ENCODE assay signal across 11 cellular contexts in genomic region chr20:62137092-62137384, GRCh38. TPM values are rescaled to one million over a fixed set of nuclear protein-coding genes. Genes with fewer than 3 reads are reported as not detected.
DNase-seq lines count a peak whose midpoint lies in the region; FAIRE-seq and TF ChIP-seq lines count a peak whose summit lies in the region.
"Had no signal": no experiment of that assay in that cellular context is flagged by ENCODE, and none has a peak within 500 bp of the region (broad histone marks: within the 10 kb centered on the region; RNA-seq: fewer than 3 reads in every experiment).

No MANE protein-coding gene starts in this region.

- POLR2A ChIA-PET in activated CD4-positive, alpha-beta memory T cell treated with anti-CD3 and anti-CD28 coated beads, Interleukin-2, amount 10 ng/mL, durations not matched to agents 7 days and 5 days (lab: Charles Lee): interaction anchor here (4.6 kb wide), 1 partner anchor 71 kb away, joined by 22 read pairs; the partner anchor contains the start of gene TAF4
- POLR2A ChIA-PET in activated CD4-positive, alpha-beta memory T cell treated with anti-CD3 and anti-CD28 coated beads for 36 hours (lab: Charles Lee): no interaction called here

- peak overlapping the region; percentile 40 for H3K27ac Mint-ChIP-seq in activated CD4-positive, alpha-beta memory T cell treated with anti-CD3 and anti-CD28 coated beads, Interleukin-2, amount 10 ng/mL, durations not matched to agents 7 days and 5 days
- H3K27ac Mint-ChIP-seq in activated CD4-positive, alpha-beta memory T cell treated with anti-CD3 and anti-CD28 coated beads for 36 hours: no peak overlapping the region
- peak overlapping the region in 2 of 3 experiments; percentile 21 to 84; a peak in 1 of 7 replicates for H3K27ac Mint-ChIP-seq in H9
- H3K27ac Mint-ChIP-seq in activated naive CD8-positive, alpha-beta T cell treated with anti-CD3 and anti-CD28 coated beads for 36 hours: peak overlapping the region; percentile 69

- no peaks in the 10 kb centered on the region for H3K9me3 Mint-ChIP-seq in activated CD4-positive, alpha-beta memory T cell treated with anti-CD3 and anti-CD28 coated beads, Interleukin-2, amount 10 ng/mL, durations not matched to agents 7 days and 5 days
- H3K9me3 Mint-ChIP-seq in activated CD4-positive, alpha-beta memory T cell treated with anti-CD3 and anti-CD28 coated beads for 36 hours: no peaks in the 10 kb centered on the region
- no peaks in the 10 kb centered on the region for H3K9me3 Mint-ChIP-seq in H9
- H3K9me3 Mint-ChIP-seq in activated naive CD8-positive, alpha-beta T cell treated with anti-CD3 and anti-CD28 coated beads for 36 hours: no peaks in the 10 kb centered on the region

- H3K4me3 Mint-ChIP-seq in activated CD4-positive, alpha-beta memory T cell treated with anti-CD3 and anti-CD28 coated beads, Interleukin-2, amount 10 ng/mL, durations not matched to agents 7 days and 5 days: no peak overlapping the region
- no peak overlapping the region for H3K4me3 Mint-ChIP-seq in activated CD4-positive, alpha-beta memory T cell treated with anti-CD3 and anti-CD28 coated beads for 36 hours
- H3K4me3 Mint-ChIP-seq in H9: no peak overlapping the region; a peak in 1 of 5 replicates
- H3K4me3 Mint-ChIP-seq in activated naive CD8-positive, alpha-beta T cell treated with anti-CD3 and anti-CD28 coated beads for 36 hours: no peak overlapping the region

- H3K36me3 ChIP-seq in neuronal stem cell (replicated peaks in 1 of 2; ENCODE audit: control insufficient read depth in 2 of 2, insufficient read depth in 2 of 2, low read length in 2 of 2) (peaks cover 71 to 98% of the 10 kb centered on the region in 2 donors), breast epithelium (peaks cover 13% of the 10 kb centered on the region)

- WGBS in H9 (ENCODE audit: extremely low coverage, insufficient read length, low lambda C conversion rate): no CpG with 5 or more reads among the region's 6 CpGs
- WGBS in neuronal stem cell (ENCODE audit: extremely low coverage in 2 of 2, insufficient read length in 2 of 2, insufficient replicate concordance in 1 of 2), 2 donors: no CpG with 5 or more reads among the region's 6 CpGs

- H2BK15ac ChIP-seq in H9 (ENCODE audit: low read depth, low read length) (no peak overlapping the region), neuronal stem cell (ENCODE audit: low read length) (no peak overlapping the region)

- H2BK120ac ChIP-seq in H9 (ENCODE audit: low read depth, low read length, poor library complexity, severe bottlenecking): no peak overlapping the region
- no peak overlapping the region for H2BK120ac ChIP-seq in neuronal stem cell (ENCODE audit: low read depth, low read length)

- peaks cover 15% of the 10 kb centered on the region; the same call in 1 of the 2 replicates for H3K79me2 ChIP-seq in H9 (ENCODE audit: insufficient read depth, low read length)

- peaks cover 87% of the 10 kb centered on the region for H3K36me3 Mint-ChIP-seq in activated CD4-positive, alpha-beta memory T cell treated with anti-CD3 and anti-CD28 coated beads, Interleukin-2, amount 10 ng/mL, durations not matched to agents 7 days and 5 days (ENCODE audit: low read depth)
- peaks cover 56% of the 10 kb centered on the region for H3K36me3 Mint-ChIP-seq in activated CD4-positive, alpha-beta memory T cell treated with anti-CD3 and anti-CD28 coated beads for 36 hours
- H3K36me3 Mint-ChIP-seq in H9 (ENCODE audit: insufficient read depth in 1 of 3, low read depth in 3 of 3): peaks cover 47 to 99% (median 83%) of the 10 kb centered on the region in 3 experiments; a peak in 6 of 7 replicates
- peaks cover 44% of the 10 kb centered on the region for H3K36me3 Mint-ChIP-seq in activated naive CD8-positive, alpha-beta T cell treated with anti-CD3 and anti-CD28 coated beads for 36 hours

- no peaks in the 10 kb centered on the region for H3K4me1 ChIP-seq in H9 (ENCODE audit: insufficient read depth, low read length)
- peaks cover 5% of the 10 kb centered on the region in 2 donors for H3K4me1 ChIP-seq in neuronal stem cell (ENCODE audit: control insufficient read depth in 2 of 2, insufficient read depth in 1 of 2, low read depth in 1 of 2, low read length in 2 of 2)
- peaks cover 0 to 11% of the 10 kb centered on the region in 2 donors for H3K4me1 ChIP-seq in breast epithelium

- no peaks in the 10 kb centered on the region for H3K9me3 ChIP-seq in H9 (ENCODE audit: control insufficient read depth, low read depth, low read length)
- H3K9me3 ChIP-seq in neuronal stem cell (replicated peaks in 1 of 2; ENCODE audit: control insufficient read depth in 2 of 2, insufficient read depth in 1 of 2, low read depth in 1 of 2, low read length in 2 of 2): no peaks in the 10 kb centered on the region
- no peaks in the 10 kb centered on the region for H3K9me3 ChIP-seq in breast epithelium
- H3K9me3 ChIP-seq: body of pancreas, right atrium auricular region, tibial artery had no signal

- no peak overlapping the region for H3K4me2 ChIP-seq in H9 (ENCODE audit: insufficient read depth, insufficient read length, low read length)
- H3K4me2 ChIP-seq in neuronal stem cell (ENCODE audit: insufficient read depth, low read length, poor library complexity, severe bottlenecking): no peak overlapping the region

- H3K9ac ChIP-seq in H9 (ENCODE audit: extremely low read depth, insufficient read length, low read length) (no peak overlapping the region), neuronal stem cell (ENCODE audit: low read depth, low read length, poor library complexity) (no peak overlapping the region)

- no peak overlapping the region for H2BK20ac ChIP-seq in H9 (ENCODE audit: low read depth, low read length, poor library complexity, severe bottlenecking)

- H2BK12ac ChIP-seq in H9 (ENCODE audit: insufficient read length, low read depth, low read length): no peak overlapping the region
- H2BK12ac ChIP-seq in neuronal stem cell (ENCODE audit: low read length): no peak overlapping the region

- TF ChIP-seq CTCF in H9 (conservative IDR thresholded peaks at IDR 0.05) (peak; percentile 19; the same call in 1 of the 3 replicates), breast epithelium (IDR thresholded peaks at IDR 0.05) (no peak)

- H4K20me1 ChIP-seq in H9 (ENCODE audit: control insufficient read depth, insufficient read depth, insufficient read length): no peaks in the 10 kb centered on the region

- no peak overlapping the region for H3T11ph ChIP-seq in H9 (ENCODE audit: low read length)

- H3K27ac ChIP-seq in H9 (ENCODE audit: insufficient read length, low read depth, low read length): no peak overlapping the region
- H3K27ac ChIP-seq in neuronal stem cell (replicated peaks; ENCODE audit: low read length): no peak overlapping the region
- H3K27ac ChIP-seq in breast epithelium: peak overlapping the region in 1 of 2 donors; percentile 1
- H3K27ac ChIP-seq: right atrium auricular region, tibial artery had no signal

- H3K79me1 ChIP-seq in H9 (ENCODE audit: insufficient read depth, low read depth, low read length, poor library complexity, severe bottlenecking) (no peaks in the 10 kb centered on the region), neuronal stem cell (ENCODE audit: low read depth, low read length) (peaks cover 9% of the 10 kb centered on the region)

- no peak overlapping the region for H2AFZ ChIP-seq in H9 (ENCODE audit: low read length)
- H2AFZ ChIP-seq in neuronal stem cell (ENCODE audit: low read length): no peak overlapping the region

- no peaks in the 10 kb centered on the region for H3K27me3 Mint-ChIP-seq in activated CD4-positive, alpha-beta memory T cell treated with anti-CD3 and anti-CD28 coated beads, Interleukin-2, amount 10 ng/mL, durations not matched to agents 7 days and 5 days
- no peaks in the 10 kb centered on the region for H3K27me3 Mint-ChIP-seq in activated CD4-positive, alpha-beta memory T cell treated with anti-CD3 and anti-CD28 coated beads for 36 hours
- H3K27me3 Mint-ChIP-seq in H9 (ENCODE audit: low read depth): no peaks in the 10 kb centered on the region; the same call in 1 of the 2 replicates
- H3K27me3 Mint-ChIP-seq in activated naive CD8-positive, alpha-beta T cell treated with anti-CD3 and anti-CD28 coated beads for 36 hours: no peaks in the 10 kb centered on the region

- H3K4ac ChIP-seq in H9 (ENCODE audit: low read depth, low read length) (no peak overlapping the region), neuronal stem cell (ENCODE audit: low read length) (no peak overlapping the region)

- H3K4me3 ChIP-seq in neuronal stem cell (ENCODE audit: low read length in 2 of 2): no peak overlapping the region
- no peak overlapping the region for H3K4me3 ChIP-seq in breast epithelium
- H3K4me3 ChIP-seq: body of pancreas, right atrium auricular region, tibial artery had no signal

- DNase-seq in activated CD4-positive, alpha-beta memory T cell treated with anti-CD3 and anti-CD28 coated beads, Interleukin-2, amount 10 ng/mL, durations not matched to agents 7 days and 5 days: no peak
- DNase-seq in activated CD4-positive, alpha-beta memory T cell treated with anti-CD3 and anti-CD28 coated beads for 36 hours: no peak
- DNase-seq in H9 (no peak), neuronal stem cell (ENCODE audit: low spot score) (no peak), HTR-8/SVneo (ENCODE audit: insufficient read length, low spot score) (no peak), breast epithelium (ENCODE audit: low spot score in 2 of 2) (no peak), NCI-H1417 treated with DMSO at 0.1 percent for 48 hours (lab: John Stamatoyannopoulos, UW) (no peak)
- no peak for DNase-seq in activated naive CD8-positive, alpha-beta T cell treated with anti-CD3 and anti-CD28 coated beads for 36 hours

- CTCF ChIA-PET in activated CD4-positive, alpha-beta memory T cell treated with anti-CD3 and anti-CD28 coated beads, Interleukin-2, amount 10 ng/mL, durations not matched to agents 7 days and 5 days (lab: Charles Lee): interaction anchor here (1.0 to 2.1 kb wide), 3 partner anchors 73 to 126 kb away, joined by 3 to 9 read pairs (median 4); no protein-coding TSS in a partner anchor
- CTCF ChIA-PET in activated CD4-positive, alpha-beta memory T cell treated with anti-CD3 and anti-CD28 coated beads for 36 hours (lab: Charles Lee): interaction anchor here (1.0 to 1.5 kb wide), 4 partner anchors 15 to 126 kb away, joined by 3 to 5 read pairs (median 4); partner anchors contain the start of gene LSM14B

- no peak for FAIRE-seq in HTR-8/SVneo (lab: Jason Lieb, UNC)

- no peak for TF ChIP-seq POLR2A in breast epithelium (IDR thresholded peaks at IDR 0.05)

- intact Hi-C loops in activated CD4-positive, alpha-beta memory T cell treated with anti-CD3 and anti-CD28 coated beads for 36 hours (cut with micrococcal nuclease): loop anchor here (1.0 kb wide), 2 partner anchors 71 to 127 kb away; no protein-coding TSS in a partner anchor
- intact Hi-C loops in breast epithelium (cut with DNase I; ENCODE audit: low total_unique reads): no loop called here

- H3K14ac ChIP-seq in H9 (ENCODE audit: insufficient read depth, low read length) (no peak overlapping the region), neuronal stem cell (ENCODE audit: low read length) (no peak overlapping the region)

- H3K56ac ChIP-seq in H9 (ENCODE audit: insufficient read length, low read depth, low read length): no peak overlapping the region

- H4K91ac ChIP-seq in H9 (ENCODE audit: insufficient read length, low read depth, low read length) (no peak overlapping the region), neuronal stem cell (ENCODE audit: low read depth, low read length, poor library complexity) (no peak overlapping the region)

- H4K8ac ChIP-seq in H9 (replicated peaks; ENCODE audit: insufficient read length, low read depth, low read length) (no peak overlapping the region), neuronal stem cell (ENCODE audit: low read depth, low read length) (peak overlapping the region; percentile 77)

- H2BK5ac ChIP-seq in H9 (ENCODE audit: insufficient read length, low read length) (no peak overlapping the region), neuronal stem cell (ENCODE audit: low read length) (no peak overlapping the region)

- H4K5ac ChIP-seq in H9 (ENCODE audit: insufficient read length, low read depth, low read length): no peak overlapping the region

- H3K4me1 Mint-ChIP-seq in activated CD4-positive, alpha-beta memory T cell treated with anti-CD3 and anti-CD28 coated beads, Interleukin-2, amount 10 ng/mL, durations not matched to agents 7 days and 5 days: peaks cover 54% of the 10 kb centered on the region
- H3K4me1 Mint-ChIP-seq in activated CD4-positive, alpha-beta memory T cell treated with anti-CD3 and anti-CD28 coated beads for 36 hours (ENCODE audit: low read depth): peaks cover 50% of the 10 kb centered on the region
- peaks cover 11 to 12% of the 10 kb centered on the region in 2 experiments for H3K4me1 Mint-ChIP-seq in H9
- H3K4me1 Mint-ChIP-seq in activated naive CD8-positive, alpha-beta T cell treated with anti-CD3 and anti-CD28 coated beads for 36 hours: peaks cover 48% of the 10 kb centered on the region

- H2AK5ac ChIP-seq in H9 (ENCODE audit: insufficient read length, low read length) (no peak overlapping the region), neuronal stem cell (ENCODE audit: low read depth, low read length) (no peak overlapping the region)

- H3K23me2 ChIP-seq in H9 (ENCODE audit: insufficient read length, low read depth, low read length, poor library complexity, severe bottlenecking): peaks cover 3% of the 10 kb centered on the region

- no peak overlapping the region for H3K23ac ChIP-seq in H9 (ENCODE audit: insufficient read length, low read depth, low read length)
- no peak overlapping the region for H3K23ac ChIP-seq in neuronal stem cell (ENCODE audit: low read depth, low read length, poor library complexity)

- H3K27me3 ChIP-seq in H9 (ENCODE audit: insufficient read depth, low read length) (no peaks in the 10 kb centered on the region), neuronal stem cell (ENCODE audit: control insufficient read depth in 3 of 3, insufficient read depth in 3 of 3, low read depth in 1 of 3, low read length in 3 of 3) (no peaks in the 10 kb centered on the region), breast epithelium (no peaks in the 10 kb centered on the region)
- H3K27me3 ChIP-seq: body of pancreas, right atrium auricular region, tibial artery had no signal

- H3K18ac ChIP-seq in H9 (ENCODE audit: insufficient read length, low read depth, low read length) (no peak overlapping the region), neuronal stem cell (ENCODE audit: low read length) (no peak overlapping the region)

RNA-seq across cellular contexts. Expression of gene PSMA7, which starts 6.2 kb away (rescaled TPM):
- total RNA-seq in activated CD4-positive, alpha-beta memory T cell treated with anti-CD3 and anti-CD28 coated beads, Interleukin-2, amount 10 ng/mL, durations not matched to agents 7 days and 5 days: 100 to 1,000 TPM; 243 to 246 TPM
- total RNA-seq in activated CD4-positive, alpha-beta memory T cell treated with anti-CD3 and anti-CD28 coated beads for 36 hours: 100 to 1,000 TPM; 301 to 316 TPM
- total RNA-seq in H9 (2021): 332 and 337 TPM in 2 replicates
- total RNA-seq in activated naive CD8-positive, alpha-beta T cell treated with anti-CD3 and anti-CD28 coated beads for 36 hours: 100 to 1,000 TPM; 362 to 367 TPM
- polyA plus RNA-seq in neuronal stem cell (2013, experiment 1 of 2): 299 TPM
- polyA plus RNA-seq in neuronal stem cell (2013, experiment 2 of 2): 308 TPM
- 100 to 1,000 TPM; 200 to 579 (median 380) TPM for total RNA-seq in breast epithelium

RNA-seq across cellular contexts. Expression of gene SS18L1, which starts 6.5 kb away (rescaled TPM):
- total RNA-seq in activated CD4-positive, alpha-beta memory T cell treated with anti-CD3 and anti-CD28 coated beads, Interleukin-2, amount 10 ng/mL, durations not matched to agents 7 days and 5 days: 10 to 100 TPM; 15.1 to 16.7 TPM
- 10 to 100 TPM; 13.7 to 15.2 TPM for total RNA-seq in activated CD4-positive, alpha-beta memory T cell treated with anti-CD3 and anti-CD28 coated beads for 36 hours
- 18.8 and 22.2 TPM in 2 replicates for total RNA-seq in H9 (2021)
- 10 to 100 TPM; 12.1 to 12.3 TPM for total RNA-seq in activated naive CD8-positive, alpha-beta T cell treated with anti-CD3 and anti-CD28 coated beads for 36 hours
- 13.7 TPM for polyA plus RNA-seq in neuronal stem cell (2013, experiment 1 of 2)
- polyA plus RNA-seq in neuronal stem cell (2013, experiment 2 of 2): 13.4 TPM
- total RNA-seq in breast epithelium: 10 to 100 TPM; 12.5 to 18.4 (median 14.4) TPM

RNA-seq across cellular contexts. Expression of gene LSM14B, which starts 14.8 kb away (rescaled TPM):
- 10 to 100 TPM; 38.9 to 39.0 TPM for total RNA-seq in activated CD4-positive, alpha-beta memory T cell treated with anti-CD3 and anti-CD28 coated beads, Interleukin-2, amount 10 ng/mL, durations not matched to agents 7 days and 5 days
- 10 to 100 TPM; 33.4 to 35.1 TPM for total RNA-seq in activated CD4-positive, alpha-beta memory T cell treated with anti-CD3 and anti-CD28 coated beads for 36 hours
- 77.9 and 82.4 TPM in 2 replicates for total RNA-seq in H9 (2021)
- 10 to 100 TPM; 32.8 to 34.5 TPM for total RNA-seq in activated naive CD8-positive, alpha-beta T cell treated with anti-CD3 and anti-CD28 coated beads for 36 hours
- 74.7 TPM for polyA plus RNA-seq in neuronal stem cell (2013, experiment 1 of 2)
- polyA plus RNA-seq in neuronal stem cell (2013, experiment 2 of 2): 78.8 TPM
- total RNA-seq in breast epithelium: 10 to 100 TPM; 20.6 to 26.5 (median 25.6) TPM

RNA-seq across cellular contexts. Expression of gene MTG2, which starts 45.8 kb away (rescaled TPM):
- total RNA-seq in activated CD4-positive, alpha-beta memory T cell treated with anti-CD3 and anti-CD28 coated beads, Interleukin-2, amount 10 ng/mL, durations not matched to agents 7 days and 5 days: 10 to 100 TPM; 25.6 to 27.2 TPM
- total RNA-seq in activated CD4-positive, alpha-beta memory T cell treated with anti-CD3 and anti-CD28 coated beads for 36 hours: 10 to 100 TPM; 31.4 to 32.5 TPM
- total RNA-seq in H9 (2021) (25.1 and 27.7 TPM in 2 replicates), breast epithelium (10 to 100 TPM; 16.3 to 32.1 (median 25.6) TPM)
- 10 to 100 TPM; 36.1 to 39.9 TPM for total RNA-seq in activated naive CD8-positive, alpha-beta T cell treated with anti-CD3 and anti-CD28 coated beads for 36 hours
- polyA plus RNA-seq in neuronal stem cell (2013, experiment 1 of 2): 24.2 TPM
- 25.1 TPM for polyA plus RNA-seq in neuronal stem cell (2013, experiment 2 of 2)
